ENCODE assay signal across 11 cellular contexts in genomic region chr4:122666527-122667245, GRCh38. TPM values are rescaled to one million over a fixed set of nuclear protein-coding genes. Genes with fewer than 3 reads are reported as not detected.
DNase-seq lines count a peak whose midpoint lies in the region; ATAC-seq and TF ChIP-seq lines count a peak whose summit lies in the region.
"Had no signal": no experiment of that assay in that cellular context is flagged by ENCODE, and none has a peak within 500 bp of the region (broad histone marks: within the 10 kb centered on the region; RNA-seq: fewer than 3 reads in every experiment).

No MANE protein-coding gene starts in this region.

- no peak for TF ChIP-seq EP300 in suprapubic skin (IDR thresholded peaks at IDR 0.05)

- DNase-seq in activated T-cell treated with anti-CD3 and anti-CD28 coated beads, Interleukin-2, amount 50 U/mL, for 4 hours, result no peak
- DNase-seq in activated T-cell treated with anti-CD3 and anti-CD28 coated beads for 4 hours, result no peak
- DNase-seq in T-helper 17 cell, result no peak
- peak; percentile 96 for DNase-seq in fibroblast of the aortic adventitia (ENCODE audit: low read depth)
- DNase-seq in suprapubic skin (ENCODE audit: low spot score in 2 of 2), result no peak
- DNase-seq in effector memory CD4-positive, alpha-beta T cell, result no peak
- no peak for DNase-seq in MM.1S
- DNase-seq: activated effector memory CD4-positive, alpha-beta T cell treated with Interleukin-2 at 50 U/mL for 16 hours; left colon had no signal

- H3K4me2 ChIP-seq in MM.1S (ENCODE audit: low read depth, low read length), result no peak overlapping the region

- no peaks in the 10 kb centered on the region for H3K9me2 ChIP-seq in MM.1S (replicated peaks; ENCODE audit: insufficient read depth, low read length)

- H3K27ac ChIP-seq in suprapubic skin (peak overlapping the region; percentile 25), MM.1S (ENCODE audit: low read length) (no peak overlapping the region)
- H3K27ac ChIP-seq in effector memory CD4-positive, alpha-beta T cell (ENCODE audit: insufficient read depth, low read length, poor library complexity, severe bottlenecking), result no peak overlapping the region

- H3K36me3 Mint-ChIP-seq in activated T-cell treated with anti-CD3 and anti-CD28 coated beads, Interleukin-2, amount 50 U/mL, for 4 hours (ENCODE audit: insufficient read depth), result no peaks in the 10 kb centered on the region
- peaks cover 5% of the 10 kb centered on the region for H3K36me3 Mint-ChIP-seq in T-helper 17 cell (ENCODE audit: low read depth)
- H3K36me3 Mint-ChIP-seq: CD4-positive, CD25-positive, alpha-beta regulatory T cell had no signal

- no peaks in the 10 kb centered on the region for H3K79me2 ChIP-seq in MM.1S (ENCODE audit: low read length)

- no peaks in the 10 kb centered on the region for H3K9me3 Mint-ChIP-seq in activated T-cell treated with anti-CD3 and anti-CD28 coated beads, Interleukin-2, amount 50 U/mL, for 4 hours
- H3K9me3 Mint-ChIP-seq: CD4-positive, CD25-positive, alpha-beta regulatory T cell had no signal

- H4K20me1 ChIP-seq in MM.1S (ENCODE audit: insufficient read depth, low read length), result no peaks in the 10 kb centered on the region

- 15% methylated on average over 2 of the region's 2 CpGs for WGBS in suprapubic skin

- no peak overlapping the region for H3K9ac ChIP-seq in MM.1S (ENCODE audit: low read length)

- H3K27me3 ChIP-seq in suprapubic skin (no peaks in the 10 kb centered on the region), MM.1S (replicated peaks; ENCODE audit: insufficient read depth, low read length) (no peaks in the 10 kb centered on the region)
- H3K27me3 ChIP-seq in effector memory CD4-positive, alpha-beta T cell (replicated peaks; ENCODE audit: control insufficient read depth, insufficient read depth, low read length, poor library complexity, severe bottlenecking), result no peaks in the 10 kb centered on the region

- no peak for TF ChIP-seq CTCF in fibroblast of the aortic adventitia (IDR thresholded peaks at IDR 0.05; ENCODE audit: insufficient read depth, low read length)
- TF ChIP-seq CTCF in suprapubic skin (IDR thresholded peaks at IDR 0.05), result no peak
- no peak for TF ChIP-seq CTCF in MM.1S (IDR thresholded peaks at IDR 0.05; ENCODE audit: low read length)

- no peak overlapping the region for H2AFZ ChIP-seq in MM.1S (ENCODE audit: low read length)

- H3K4me3 ChIP-seq in fibroblast of the aortic adventitia (ENCODE audit: low read depth, low read length) (no peak overlapping the region), suprapubic skin (no peak overlapping the region), MM.1S (ENCODE audit: low read length) (no peak overlapping the region)
- no peak overlapping the region for H3K4me3 ChIP-seq in effector memory CD4-positive, alpha-beta T cell (ENCODE audit: insufficient read depth, low read depth, low read length, poor library complexity, severe bottlenecking)

- peak overlapping the region; percentile 58 for H3K4me3 Mint-ChIP-seq in activated T-cell treated with anti-CD3 and anti-CD28 coated beads, Interleukin-2, amount 50 U/mL, for 4 hours
- H3K4me3 Mint-ChIP-seq in T-helper 17 cell, result no peak overlapping the region
- H3K4me3 Mint-ChIP-seq: CD4-positive, CD25-positive, alpha-beta regulatory T cell had no signal

- no peaks in the 10 kb centered on the region for H3K27me3 Mint-ChIP-seq in activated T-cell treated with anti-CD3 and anti-CD28 coated beads, Interleukin-2, amount 50 U/mL, for 4 hours (ENCODE audit: low read depth)
- H3K27me3 Mint-ChIP-seq in T-helper 17 cell, result peaks cover 4% of the 10 kb centered on the region

- peaks cover 61% of the 10 kb centered on the region for H3K4me1 Mint-ChIP-seq in activated T-cell treated with anti-CD3 and anti-CD28 coated beads, Interleukin-2, amount 50 U/mL, for 4 hours (ENCODE audit: low read depth)
- peaks cover 25% of the 10 kb centered on the region for H3K4me1 Mint-ChIP-seq in T-helper 17 cell

- H3K4me1 ChIP-seq in suprapubic skin (peaks cover 10% of the 10 kb centered on the region), MM.1S (ENCODE audit: low read length) (no peaks in the 10 kb centered on the region)
- H3K4me1 ChIP-seq in effector memory CD4-positive, alpha-beta T cell (ENCODE audit: control insufficient read depth, insufficient read depth, low read length, poor library complexity, severe bottlenecking), result no peaks in the 10 kb centered on the region

- H3K9me3 ChIP-seq in T-helper 17 cell (ENCODE audit: control insufficient read depth, low read length, poor library complexity, severe bottlenecking), result no peaks in the 10 kb centered on the region
- no peaks in the 10 kb centered on the region for H3K9me3 ChIP-seq in suprapubic skin
- no peaks in the 10 kb centered on the region for H3K9me3 ChIP-seq in effector memory CD4-positive, alpha-beta T cell (ENCODE audit: control insufficient read depth, low read length)
- H3K9me3 ChIP-seq in MM.1S (replicated peaks; ENCODE audit: insufficient read depth, low read length), result no peaks in the 10 kb centered on the region

- TF ChIP-seq POLR2A in suprapubic skin (IDR thresholded peaks at IDR 0.05), result no peak

- peak overlapping the region; percentile 77 for H3K27ac Mint-ChIP-seq in T-helper 17 cell
- H3K27ac Mint-ChIP-seq: CD4-positive, CD25-positive, alpha-beta regulatory T cell had no signal

- no peaks in the 10 kb centered on the region for H3F3A ChIP-seq in MM.1S (ENCODE audit: insufficient read depth, low read length)

- ATAC-seq in activated T-cell treated with anti-CD3 and anti-CD28 coated beads, Interleukin-2, amount 50 U/mL, for 4 hours, result peak; percentile 59 to 67
- ATAC-seq in T-helper 17 cell (peak; percentile 57), HG02571 (IDR thresholded peaks at IDR 0.05; ENCODE audit: unreplicated experiment) (no peak)
- ATAC-seq: left colon had no signal

- H3K36me3 ChIP-seq in suprapubic skin, result no peaks in the 10 kb centered on the region
- no peaks in the 10 kb centered on the region for H3K36me3 ChIP-seq in effector memory CD4-positive, alpha-beta T cell (ENCODE audit: control insufficient read depth, insufficient read depth, low read length)
- no peaks in the 10 kb centered on the region for H3K36me3 ChIP-seq in MM.1S (replicated peaks; ENCODE audit: insufficient read depth, low read length)

RNA-seq across cellular contexts. Expression of gene IL21, which starts 45.8 kb away (rescaled TPM):
- 100 to 1,000 TPM in 1 of 3 donors, 10 to 100 TPM in 2; 35.0 to 109 (median 42.8) TPM for total RNA-seq in activated T-cell treated with anti-CD3 and anti-CD28 coated beads, Interleukin-2, amount 50 U/mL, for 4 hours
- under 1 TPM; 0.77 to 0.91 TPM for total RNA-seq in T-helper 17 cell
- total RNA-seq in fibroblast of the aortic adventitia (ENCODE audit: low replicate concordance), result not detected in 2 replicates
- total RNA-seq in suprapubic skin, result not detected
- total RNA-seq: left colon had no signal

Comparison
In these comparisons a context has a peak if more than half of its experiments do, and no peak if none do; other contexts are left out.
1. RNA of gene IL21, which starts 45.8 kb away (total RNA-seq): 35.0 to 109 TPM in activated T-cell treated with anti-CD3 and anti-CD28 coated beads, Interleukin-2, amount 50 U/mL, for 4 hours; 0.77 to 0.91 TPM in T-helper 17 cell, not detected in fibroblast of the aortic adventitia and not detected in suprapubic skin; every median in the first group is over 10 times any median in the second.